ENCODE assay signal across 16 cellular contexts in the genomic region with DNA sequence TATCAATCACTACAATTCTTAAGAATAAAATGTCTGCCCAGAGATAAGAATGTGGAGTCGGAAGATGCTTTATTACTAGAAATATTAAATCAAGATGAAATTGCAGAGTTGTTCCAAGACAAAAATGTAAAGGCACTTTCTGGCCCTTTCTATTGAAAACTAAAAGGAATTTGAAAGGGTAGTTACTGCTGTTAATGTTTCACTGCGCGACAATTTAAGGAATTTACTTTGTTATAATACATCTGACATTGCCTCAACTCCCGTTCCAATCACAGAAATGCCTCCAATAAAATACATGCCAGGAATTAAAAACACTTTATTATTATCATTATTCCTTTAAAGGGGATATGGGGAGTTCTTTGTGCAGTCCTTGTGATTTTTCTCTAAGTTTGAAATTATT. TPM values are rescaled to one million over a fixed set of nuclear protein-coding genes. Genes with fewer than 3 reads are reported as not detected.
DNase-seq lines count a peak whose midpoint lies in the region; ATAC-seq and TF ChIP-seq lines count a peak whose summit lies in the region.
"Had no signal": no experiment of that assay in that cellular context is flagged by ENCODE, and none has a peak within 500 bp of the region (broad histone marks: within the 10 kb centered on the region; RNA-seq: fewer than 3 reads in every experiment).

No MANE protein-coding gene starts in this region.

- TF ChIP-seq CTCF in nephron (IDR thresholded peaks at IDR 0.05; ENCODE audit: unreplicated experiment in 3 of 3): no peak
- TF ChIP-seq CTCF in testis (IDR thresholded peaks at IDR 0.05): no peak

- H3K9me3 ChIP-seq in T-helper 17 cell (ENCODE audit: control insufficient read depth, low read length, poor library complexity, severe bottlenecking) (no peaks in the 10 kb centered on the region), testis (no peaks in the 10 kb centered on the region)

- H3K36me3 Mint-ChIP-seq in T-helper 17 cell (ENCODE audit: low read depth): no peaks in the 10 kb centered on the region
- no peaks in the 10 kb centered on the region for H3K36me3 Mint-ChIP-seq in nephron (ENCODE audit: low read depth)

- H3K9me3 Mint-ChIP-seq in nephron: no peaks in the 10 kb centered on the region
- H3K9me3 Mint-ChIP-seq: CD4-positive, alpha-beta T cell; HFFc6 had no signal

- 62 to 64% methylated on average over 4 of the region's 4 CpGs for WGBS in testis, 2 donors

- DNase-seq in T-helper 17 cell (no peak), kidney glomerular epithelial cell (lab: John Stamatoyannopoulos, UW) (peak; percentile 59), retina (no peak), testis (no peak), NCI-H2029 treated with DMSO at 0.1 percent for 48 hours (lab: John Stamatoyannopoulos, UW) (no peak)
- DNase-seq: AML-193; CD4-positive, alpha-beta T cell; DMS79 treated with DMSO at 0.1 percent for 48 hours; GF-D8; GOT3; H7; HFFc6; IMR-90 had no signal

- no peak overlapping the region for H3K4me3 Mint-ChIP-seq in T-helper 17 cell
- no peak overlapping the region for H3K4me3 Mint-ChIP-seq in nephron
- H3K4me3 Mint-ChIP-seq: CD4-positive, alpha-beta T cell; HFFc6 had no signal

- no peaks in the 10 kb centered on the region for H3K27me3 ChIP-seq in testis

- H3K4me1 Mint-ChIP-seq in T-helper 17 cell (peaks cover 2% of the 10 kb centered on the region), nephron (peaks cover 9% of the 10 kb centered on the region)

- no peak overlapping the region for H3K27ac ChIP-seq in testis
- H3K27ac ChIP-seq: C4-2B had no signal

- H3K27ac Mint-ChIP-seq in T-helper 17 cell (peak overlapping the region; percentile 21), nephron (peak overlapping the region; percentile 57 to 66 (median 66))
- H3K27ac Mint-ChIP-seq: CD4-positive, alpha-beta T cell; HFFc6 had no signal

- ATAC-seq in T-helper 17 cell: no peak
- ATAC-seq: HCT116 had no signal

- no peaks in the 10 kb centered on the region for H3K27me3 Mint-ChIP-seq in T-helper 17 cell
- peaks cover 4% of the 10 kb centered on the region for H3K27me3 Mint-ChIP-seq in nephron (ENCODE audit: low read depth)
- H3K27me3 Mint-ChIP-seq: CD4-positive, alpha-beta T cell had no signal

- H3K36me3 ChIP-seq in testis (ENCODE audit: low read depth, missing control alignments): no peaks in the 10 kb centered on the region

- intact Hi-C loops in testis (cut with DNase I; ENCODE audit: low total_unique reads): no loop called here

- TF ChIP-seq POLR2A in testis (IDR thresholded peaks at IDR 0.05): no peak

- no peak overlapping the region for H3K4me3 ChIP-seq in testis

- H3K4me1 ChIP-seq in testis: no peaks in the 10 kb centered on the region

RNA-seq across cellular contexts. Expression of gene RSL24D1, which starts 26.4 kb away (rescaled TPM):
- 100 to 1,000 TPM; 120 TPM for total RNA-seq in T-helper 17 cell
- total RNA-seq in testis: 10 to 100 TPM; 47.2 to 48.4 TPM
- polyA plus RNA-seq in testis (ENCODE audit: insufficient read depth, low read depth, low replicate concordance): 62.7 TPM
